In the genomic region with DNA sequence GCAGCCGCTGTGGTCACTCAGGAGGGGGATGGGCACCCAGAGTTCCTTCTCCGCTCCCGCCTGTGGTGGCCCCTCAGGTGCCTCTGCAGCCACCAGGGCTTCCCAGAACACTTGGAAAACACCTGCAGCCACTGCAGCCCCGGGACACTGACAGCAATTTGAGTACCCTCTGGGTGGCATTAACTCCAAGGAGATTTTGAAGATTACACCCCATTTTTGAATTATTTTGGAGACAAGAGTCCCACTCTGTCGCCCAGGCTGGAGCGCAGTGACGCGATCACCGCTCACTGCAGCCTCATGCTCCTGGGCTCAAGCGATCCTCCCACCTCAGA, we compare ENCODE assay signal across 12 cellular contexts. TPM values are rescaled to one million over a fixed set of nuclear protein-coding genes. Genes with fewer than 3 reads are reported as not detected.
A peak's percentile ranks its signal among the peaks of the same experiment; 100 is the strongest.
DNase-seq lines count a peak whose midpoint lies in the region; ATAC-seq and TF ChIP-seq lines count a peak whose summit lies in the region.
"Had no signal": no experiment of that assay in that cellular context is flagged by ENCODE, and none has a peak within 500 bp of the region (broad histone marks: within the 10 kb centered on the region; RNA-seq: fewer than 3 reads in every experiment).

No MANE protein-coding gene starts in this region.

- H3K27ac ChIP-seq in breast epithelium (peak overlapping the region; percentile 93 to 98), right lobe of liver (peak overlapping the region; percentile 12 to 81 (median 58)), smooth muscle cell (ENCODE audit: low read depth) (peak overlapping the region; percentile 60)

- ATAC-seq in right lobe of liver (no peak), GM19467 (IDR thresholded peaks at IDR 0.05; ENCODE audit: unreplicated experiment) (no peak)

- H3K36me3 ChIP-seq in breast epithelium (no peaks in the 10 kb centered on the region), right lobe of liver (no peaks in the 10 kb centered on the region), smooth muscle cell (ENCODE audit: low read depth) (no peaks in the 10 kb centered on the region)

- H4K20me1 ChIP-seq in smooth muscle cell (ENCODE audit: low read depth): no peaks in the 10 kb centered on the region

- H3K9me3 ChIP-seq in breast epithelium (no peaks in the 10 kb centered on the region), right lobe of liver (no peaks in the 10 kb centered on the region), smooth muscle cell (replicated peaks; ENCODE audit: low read depth) (no peaks in the 10 kb centered on the region)
- H3K9me3 ChIP-seq: Caco-2 had no signal

- peak overlapping the region; percentile 35 for H2AFZ ChIP-seq in smooth muscle cell (ENCODE audit: low read depth)

- intact Hi-C loops in breast epithelium (cut with DNase I; ENCODE audit: low total_unique reads): loop anchor here (10.0 kb wide), 1 partner anchor 140 kb away; a partner anchor contains a TSS
- intact Hi-C loops in right lobe of liver (cut with DNase I): no loop called here

- H3K9ac ChIP-seq in smooth muscle cell (ENCODE audit: low read depth): no peak overlapping the region

- H3K4me3 ChIP-seq in HFF-Myc (replicated peaks; ENCODE audit: low read depth, low read length) (peak overlapping the region; percentile 22), breast epithelium (peak overlapping the region; percentile 15 to 61 (median 40)), right lobe of liver (peak overlapping the region; percentile 2 to 40 (median 2)), smooth muscle cell (no peak overlapping the region)

- H3K4me1 ChIP-seq in breast epithelium (peaks cover 9 to 22% of the 10 kb centered on the region in 2 donors), right lobe of liver (peaks cover 0 to 11% (median 5%) of the 10 kb centered on the region in 4 donors), smooth muscle cell (ENCODE audit: low read depth) (no peaks in the 10 kb centered on the region)
- H3K4me1 ChIP-seq: Caco-2 had no signal

- no peak for TF ChIP-seq POLR2A in breast epithelium (IDR thresholded peaks at IDR 0.05)
- no peak for TF ChIP-seq POLR2A in right lobe of liver (IDR thresholded peaks at IDR 0.05)

- no peaks in the 10 kb centered on the region for H3K79me2 ChIP-seq in smooth muscle cell (ENCODE audit: low read depth)

- 87% methylated on average over 7 of the region's 10 CpGs for WGBS in right lobe of liver (ENCODE audit: insufficient coverage, low coverage, low lambda C conversion rate, missing lambda C conversion rate)
- 88% methylated on average over 10 of the region's 10 CpGs for WGBS in smooth muscle cell (ENCODE audit: low lambda C conversion rate)

- peaks cover 3% of the 10 kb centered on the region for H3F3A ChIP-seq in smooth muscle cell (ENCODE audit: low read depth)

- H3K4me2 ChIP-seq in smooth muscle cell: peak overlapping the region; percentile 13

- TF ChIP-seq CTCF in HFF-Myc (IDR thresholded peaks at IDR 0.05; ENCODE audit: low read depth, low read length, missing control alignments): no peak
- TF ChIP-seq CTCF in breast epithelium (IDR thresholded peaks at IDR 0.05): no peak
- no peak for TF ChIP-seq CTCF in right lobe of liver (IDR thresholded peaks at IDR 0.05)
- TF ChIP-seq CTCF in smooth muscle cell (IDR thresholded peaks at IDR 0.05; ENCODE audit: borderline replicate concordance, insufficient read depth, poor library complexity, severe bottlenecking): no peak

- DNase-seq in HFF-Myc (ENCODE audit: extremely low read depth, low read depth) (no peak), breast epithelium (ENCODE audit: low spot score in 2 of 2) (no peak), right lobe of liver (no peak), smooth muscle cell (lab: John Stamatoyannopoulos, UW; ENCODE audit: unreplicated experiment) (no peak), NCI-H1092 treated with DMSO at 0.1 percent for 48 hours (lab: John Stamatoyannopoulos, UW) (no peak)
- no peak for DNase-seq in activated CD4-positive, alpha-beta T cell treated with anti-CD3 and anti-CD28 coated beads for 1 hour
- DNase-seq in activated naive CD4-positive, alpha-beta T cell (lab: John Stamatoyannopoulos, UW): no peak
- DNase-seq: activated CD4-positive, CD25-positive, alpha-beta regulatory T cell treated with anti-CD3 and anti-CD28 coated beads, Interleukin-2, amount 50 U/mL, for 72 hours; activated naive CD4-positive, alpha-beta T cell treated with Interleukin-2 at 50 U/mL for 16 hours; Caco-2; SHP77 treated with DMSO at 0.1 percent for 48 hours had no signal

- no peaks in the 10 kb centered on the region for H3K27me3 ChIP-seq in breast epithelium
- no peaks in the 10 kb centered on the region for H3K27me3 ChIP-seq in right lobe of liver
- H3K27me3 ChIP-seq in smooth muscle cell (ENCODE audit: low read depth): no peaks in the 10 kb centered on the region

RNA-seq across cellular contexts. Expression of a gene that starts 32.2 kb away (rescaled TPM):
- total RNA-seq in breast epithelium (10 to 100 TPM; 15.1 to 35.7 (median 25.9) TPM), right lobe of liver (10 to 100 TPM in 4 of 6 experiments, 1 to 10 TPM in 2; 6.2 to 42.7 (median 13.3) TPM), smooth muscle cell (0.54 TPM in 1 of 2 replicates, not detected in the other)
- 0.23 and 1.3 TPM in 2 replicates for polyA plus RNA-seq in smooth muscle cell

RNA-seq across cellular contexts. Expression of a gene that starts 55.1 kb away (rescaled TPM):
- total RNA-seq in breast epithelium (100 to 1,000 TPM in 2 of 3 donors, 10 to 100 TPM in 1; 91.2 to 115 (median 109) TPM), right lobe of liver (10 to 100 TPM; 30.8 to 38.6 (median 35.8) TPM), smooth muscle cell (58.2 and 70.0 TPM in 2 replicates)
- 68.4 and 84.2 TPM in 2 replicates for polyA plus RNA-seq in smooth muscle cell

RNA-seq across cellular contexts. Expression of a gene that starts 55.5 kb away (rescaled TPM):
- total RNA-seq in breast epithelium (10 to 100 TPM in 1 of 3 donors, 1 to 10 TPM in 2; 5.9 to 13.1 (median 8.8) TPM), right lobe of liver (1 to 10 TPM; 1.8 to 6.1 (median 4.1) TPM), smooth muscle cell (2.7 and 4.6 TPM in 2 replicates)
- polyA plus RNA-seq in smooth muscle cell: 3.7 and 10.3 TPM in 2 replicates
